9 cellular contexts compared by ENCODE assay signal in the genomic region with DNA sequence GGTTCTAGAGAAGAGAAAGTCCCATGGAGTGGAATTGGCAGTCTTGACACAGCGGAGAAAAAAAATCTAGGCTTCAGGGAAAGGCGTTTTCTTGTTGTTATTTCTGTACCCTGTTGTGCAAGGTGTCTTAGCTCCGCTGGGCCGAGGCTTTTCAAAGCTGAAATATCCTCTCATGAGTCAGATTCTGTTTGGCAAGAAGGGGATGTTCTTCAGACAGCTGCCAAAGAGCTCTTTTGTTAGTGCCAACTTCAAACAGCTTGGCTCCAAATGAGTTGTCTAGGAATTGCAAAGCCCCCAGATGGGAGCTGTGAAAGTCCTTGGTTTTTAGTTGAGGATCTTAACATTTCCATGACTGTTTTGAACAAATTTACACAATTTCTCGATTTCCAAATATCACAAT. TPM values are rescaled to one million over a fixed set of nuclear protein-coding genes. Genes with fewer than 3 reads are reported as not detected.
A peak's percentile ranks its signal among the peaks of the same experiment; 100 is the strongest.
DNase-seq lines count a peak whose midpoint lies in the region; ATAC-seq and TF ChIP-seq lines count a peak whose summit lies in the region.
"Had no signal": no experiment of that assay in that cellular context is flagged by ENCODE, and none has a peak within 500 bp of the region (broad histone marks: within the 10 kb centered on the region; RNA-seq: fewer than 3 reads in every experiment).

No MANE protein-coding gene starts in this region.

- 8 to 16% (median 10%) methylated on average over 5 of the region's 5 CpGs for WGBS in ovary, 3 donors

- H3K4me1 ChIP-seq in foreskin keratinocyte: peaks cover 15% of the 10 kb centered on the region
- H3K4me1 ChIP-seq in ovary (ENCODE audit: insufficient read depth): peaks cover 5% of the 10 kb centered on the region

- no peak for TF ChIP-seq POLR2A in ovary (IDR thresholded peaks at IDR 0.05)

- no peaks in the 10 kb centered on the region for H3K36me3 ChIP-seq in ovary

- peak overlapping the region; percentile 94 for H3K27ac Mint-ChIP-seq in activated T-cell treated with anti-CD3 and anti-CD28 coated beads, Interleukin-2, amount 50 U/mL, for 24 hours
- H3K27ac Mint-ChIP-seq: activated naive CD8-positive, alpha-beta T cell treated with anti-CD3 and anti-CD28 coated beads, Interleukin-2, amount 10 ng/mL, durations not matched to agents 7 days and 5 days had no signal

- no peak for TF ChIP-seq CTCF in foreskin keratinocyte (conservative IDR thresholded peaks at IDR 0.05)
- no peak for TF ChIP-seq CTCF in ovary (IDR thresholded peaks at IDR 0.05)

- no peaks in the 10 kb centered on the region for H3K9me3 ChIP-seq in ovary

- H3K27ac ChIP-seq in foreskin keratinocyte (peak overlapping the region; percentile 21), ovary (no peak overlapping the region)

- TF ChIP-seq EP300 in ovary (IDR thresholded peaks at IDR 0.05): peak; percentile 49

- DNase-seq in activated T-cell treated with anti-CD3 and anti-CD28 coated beads, Interleukin-2, amount 50 U/mL, for 24 hours: no peak
- no peak for DNase-seq in activated T-cell treated with anti-CD3 and anti-CD28 coated beads, Interleukin-2, amount 50 U/mL, for 48 hours
- DNase-seq in SKM-1 treated with dmso at 0.1 percent for 144 hours (lab: John Stamatoyannopoulos, UW; ENCODE audit: unreplicated experiment) (peak; percentile 51), foreskin keratinocyte (peak; percentile 77 to 91), ovary (peak; percentile 47 to 74 (median 58)), NCI-H526 (lab: John Stamatoyannopoulos, UW) (no peak), NCI-H1048 (lab: John Stamatoyannopoulos, UW) (no peak)
- DNase-seq: activated naive CD8-positive, alpha-beta T cell treated with anti-CD3 and anti-CD28 coated beads, Interleukin-2, amount 10 ng/mL, durations not matched to agents 7 days and 5 days had no signal

- H3K27me3 ChIP-seq in foreskin keratinocyte: no peaks in the 10 kb centered on the region
- H3K27me3 ChIP-seq in ovary: no peaks in the 10 kb centered on the region

- H3K36me3 Mint-ChIP-seq in activated T-cell treated with anti-CD3 and anti-CD28 coated beads, Interleukin-2, amount 50 U/mL, for 24 hours (ENCODE audit: low read depth): peaks cover 55% of the 10 kb centered on the region

- H3K27me3 Mint-ChIP-seq in activated T-cell treated with anti-CD3 and anti-CD28 coated beads, Interleukin-2, amount 50 U/mL, for 24 hours: no peaks in the 10 kb centered on the region
- H3K27me3 Mint-ChIP-seq: activated naive CD8-positive, alpha-beta T cell treated with anti-CD3 and anti-CD28 coated beads, Interleukin-2, amount 10 ng/mL, durations not matched to agents 7 days and 5 days had no signal

- ATAC-seq in foreskin keratinocyte (peak; percentile 64), GM19397 (IDR thresholded peaks at IDR 0.05; ENCODE audit: unreplicated experiment) (no peak)

- peaks cover 43% of the 10 kb centered on the region for H3K4me1 Mint-ChIP-seq in activated T-cell treated with anti-CD3 and anti-CD28 coated beads, Interleukin-2, amount 50 U/mL, for 24 hours (ENCODE audit: low read depth)

- intact Hi-C loops in ovary (cut with DNase I): no loop called here

- no peaks in the 10 kb centered on the region for H3K9me3 Mint-ChIP-seq in activated T-cell treated with anti-CD3 and anti-CD28 coated beads, Interleukin-2, amount 50 U/mL, for 24 hours
- H3K9me3 Mint-ChIP-seq: activated naive CD8-positive, alpha-beta T cell treated with anti-CD3 and anti-CD28 coated beads, Interleukin-2, amount 10 ng/mL, durations not matched to agents 7 days and 5 days had no signal

- H3K4me3 ChIP-seq in ovary: peak overlapping the region; percentile 3

- H3K4me3 Mint-ChIP-seq in activated T-cell treated with anti-CD3 and anti-CD28 coated beads, Interleukin-2, amount 50 U/mL, for 24 hours: peak overlapping the region; percentile 95

RNA-seq across cellular contexts. Expression of a gene that starts 2.3 kb away (rescaled TPM):
- total RNA-seq in foreskin keratinocyte (46.1 and 46.9 TPM in 2 replicates), ovary (100 to 1,000 TPM in 1 of 7 donors, 10 to 100 TPM in 6; 29.7 to 109 (median 37.2) TPM)
- polyA plus RNA-seq in foreskin keratinocyte (50.7 and 52.5 TPM in 2 replicates), ovary (10 to 100 TPM; 33.4 to 35.2 TPM)

RNA-seq across cellular contexts. Expression of a gene that starts 45.6 kb away (rescaled TPM):
- total RNA-seq in foreskin keratinocyte (3.1 and 3.2 TPM in 2 replicates), ovary (10 to 100 TPM in 1 of 7 donors, 1 to 10 TPM in 3, under 1 TPM in 3; 0.15 to 72.5 (median 1.1) TPM)
- polyA plus RNA-seq in foreskin keratinocyte (1.3 and 1.5 TPM in 2 replicates), ovary (under 1 TPM; 0.29 to 0.33 TPM)
- total RNA-seq: activated naive CD8-positive, alpha-beta T cell treated with anti-CD3 and anti-CD28 coated beads, Interleukin-2, amount 10 ng/mL, durations not matched to agents 7 days and 5 days had no signal

RNA-seq across cellular contexts. Expression of a gene that starts 57.8 kb away (rescaled TPM):
- 18.1 and 18.4 TPM in 2 replicates for total RNA-seq in foreskin keratinocyte
- polyA plus RNA-seq in foreskin keratinocyte: 4.6 and 5.7 TPM in 2 replicates
- 1 to 10 TPM; 2.3 to 4.9 (median 4.3) TPM for total RNA-seq in ovary
- polyA plus RNA-seq in ovary: 1 to 10 TPM; 2.4 to 3.5 TPM

RNA-seq across cellular contexts. Expression of a gene that starts 57.9 kb away (rescaled TPM):
- total RNA-seq in foreskin keratinocyte (22.0 and 27.0 TPM in 2 replicates), ovary (10 to 100 TPM in 5 of 7 donors, 1 to 10 TPM in 2; 5.8 to 19.3 (median 11.5) TPM)
- polyA plus RNA-seq in foreskin keratinocyte (15.0 and 19.1 TPM in 2 replicates), ovary (10 to 100 TPM in 1 of 2 donors, 1 to 10 TPM in 1; 6.6 to 12.5 TPM)

Comparison
In these comparisons a context has a peak if more than half of its experiments do, and no peak if none do; other contexts are left out.
1. DNase-seq: peak in SKM-1 treated with dmso at 0.1 percent for 144 hours (single experiment), foreskin keratinocyte (2 of 2) and ovary (5 of 5); none in activated T-cell treated with anti-CD3 and anti-CD28 coated beads, Interleukin-2, amount 50 U/mL, for 24 hours (single experiment), activated T-cell treated with anti-CD3 and anti-CD28 coated beads, Interleukin-2, amount 50 U/mL, for 48 hours (0 of 2), NCI-H526 (0 of 2) and NCI-H1048 (single experiment).